In the genomic region with DNA sequence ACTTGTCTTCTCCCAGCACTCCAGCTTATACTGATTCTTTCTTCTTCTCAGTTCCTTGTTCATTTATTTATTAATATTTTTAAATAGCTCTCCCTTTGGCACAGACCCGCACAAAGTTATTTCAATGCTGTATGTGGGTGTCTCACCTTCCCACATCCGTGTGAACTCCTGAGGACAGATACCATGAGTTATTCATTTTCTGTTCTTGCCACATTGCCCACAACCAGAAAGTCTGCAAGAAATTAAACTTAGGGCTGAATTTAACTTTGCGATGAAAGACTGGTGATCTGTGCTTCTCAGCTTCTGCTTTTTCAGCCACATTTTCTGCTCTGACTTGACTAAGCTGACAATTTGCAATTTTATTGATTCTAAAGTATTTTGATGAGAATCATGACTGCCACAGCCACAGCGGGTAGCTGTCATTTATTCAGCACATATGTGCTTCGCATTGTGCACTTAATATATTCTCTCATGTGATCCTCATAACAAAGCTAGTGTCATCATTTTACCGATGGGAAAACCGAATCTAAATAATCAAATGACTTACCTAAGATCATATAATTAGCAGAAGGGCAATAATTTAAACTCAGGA, we compare ENCODE assay signal across 29 cellular contexts.
"Had no signal": no experiment of that assay in that cellular context is flagged by ENCODE, and none has a peak within 500 bp of the region (broad histone marks: within the 10 kb centered on the region; RNA-seq: fewer than 3 reads in every experiment).

No MANE protein-coding gene starts in this region.

- FAIRE-seq: colon, endothelial cell of umbilical vein, TTC549 had no signal

- DNase-seq: activated CD4-positive, alpha-beta T cell treated with anti-CD3 and anti-CD28 coated beads, Interleukin-2, amount 10 ng/mL, durations not matched to agents 7 days and 5 days; activated CD4-positive, CD25-positive, alpha-beta regulatory T cell treated with anti-CD3 and anti-CD28 coated beads, Interleukin-2, amount 50 U/mL, for 72 hours; activated T-cell treated with anti-CD3 and anti-CD28 coated beads, Interleukin-2, amount 50 U/mL, for 1 hour; adrenal gland; brain microvascular endothelial cell; central memory CD4-positive, alpha-beta T cell; dorsolateral prefrontal cortex; effector memory CD8-positive, alpha-beta T cell; foreskin melanocyte; glutamatergic neuron; left ventricle myocardium inferior; naive thymus-derived CD8-positive, alpha-beta T cell; ovary; spleen; stimulated activated CD4-positive, alpha-beta T cell treated with anti-CD3 and anti-CD28 coated beads, Interleukin-4, amount 100 ng/mL, for 1 hour; stimulated activated naive CD4-positive, alpha-beta T cell treated with Interleukin-2 at 50 U/mL for 16 hours; substantia nigra; thyroid gland; upper lobe of right lung; WERI-Rb-1 had no signal

- ATAC-seq: effector memory CD8-positive, alpha-beta T cell; esophagus mucosa; naive thymus-derived CD8-positive, alpha-beta T cell; upper lobe of right lung had no signal

- H3K9me3 ChIP-seq: adrenal gland, ascending aorta, left ventricle myocardium inferior, neutrophil, ovary, prostate gland, right atrium auricular region, spleen, thyroid gland, upper lobe of right lung had no signal

- H3K4me3 ChIP-seq: adrenal gland, ascending aorta, dorsolateral prefrontal cortex, hepatocyte, left ventricle myocardium inferior, ovary, prostate gland, right atrium auricular region, spleen, thyroid gland, upper lobe of right lung had no signal

- H3K4me1 ChIP-seq: adrenal gland, ascending aorta, left ventricle myocardium inferior, prostate gland, right atrium auricular region, thyroid gland, upper lobe of right lung had no signal

- H3K27ac ChIP-seq: adrenal gland, ascending aorta, brain microvascular endothelial cell, hepatocyte, left ventricle myocardium inferior, neutrophil, ovary, prostate gland, right atrium auricular region, spleen, thyroid gland, upper lobe of right lung, WERI-Rb-1 had no signal

- H3K4me2 ChIP-seq: hepatocyte had no signal

- H2AFZ ChIP-seq: hepatocyte had no signal

- H3K27me3 ChIP-seq: adrenal gland, ascending aorta, brain microvascular endothelial cell, hepatocyte, neutrophil, ovary, right atrium auricular region, spleen, thyroid gland, upper lobe of right lung had no signal

- H3K36me3 ChIP-seq: adrenal gland, ascending aorta, brain microvascular endothelial cell, left ventricle myocardium inferior, neutrophil, ovary, prostate gland, right atrium auricular region, spleen, thyroid gland, upper lobe of right lung, WERI-Rb-1 had no signal

- H3K79me2 ChIP-seq: hepatocyte had no signal
